ENCODE assay signal across 11 cellular contexts in genomic region chr17:2076461-2076984, GRCh38. TPM values are rescaled to one million over a fixed set of nuclear protein-coding genes. Genes with fewer than 3 reads are reported as not detected.
DNase-seq lines count a peak whose midpoint lies in the region; ATAC-seq and TF ChIP-seq lines count a peak whose summit lies in the region.
"Had no signal": no experiment of that assay in that cellular context is flagged by ENCODE, and none has a peak within 500 bp of the region (broad histone marks: within the 10 kb centered on the region; RNA-seq: fewer than 3 reads in every experiment).

No MANE protein-coding gene starts in this region.

- POLR2A ChIA-PET in A673 (lab: Charles Lee; ENCODE audit: low non-redundant PET): no interaction called here

- peaks cover 39% of the 10 kb centered on the region for H3K36me3 ChIP-seq in SJSA1
- peaks cover 0 to 75% (median 26%) of the 10 kb centered on the region in 6 donors for H3K36me3 ChIP-seq in spleen
- peaks cover 9% of the 10 kb centered on the region for H3K36me3 ChIP-seq in A673 (ENCODE audit: insufficient read depth, low read length, poor library complexity, severe bottlenecking)

- no peak for ATAC-seq in right cardiac atrium
- ATAC-seq: activated CD4-positive, CD25-positive, alpha-beta regulatory T cell treated with anti-CD3 and anti-CD28 coated beads, Interleukin-2, amount 50 U/mL, for 24 hours had no signal

- no peaks in the 10 kb centered on the region for H3K9me3 Mint-ChIP-seq in HFFc6
- H3K9me3 Mint-ChIP-seq: dendritic cell treated with granulocyte-macrophage colony-stimulating factor and Interleukin-4, amounts not matched to agents 40 ng/mL and 50 ng/mL, for 4 days; naive B cell had no signal

- no peak for DNase-seq in HFFc6
- peak; percentile 51 to 60 for DNase-seq in SJSA1 (ENCODE audit: low read depth in 1 of 2, low spot score in 2 of 2)
- DNase-seq in right cardiac atrium: peak in 2 of 3 donors; percentile 27 to 57
- DNase-seq in spleen: no peak
- DNase-seq in OCI-M1 (lab: John Stamatoyannopoulos, UW): no peak
- DNase-seq in UCSD-AML1 (lab: John Stamatoyannopoulos, UW; ENCODE audit: unreplicated experiment): no peak
- no peak for DNase-seq in A673 (ENCODE audit: low spot score)
- DNase-seq: activated gamma-delta T cell, naive B cell had no signal

- peak overlapping the region; percentile 47; the same call in 1 of the 2 replicates for H3K27ac ChIP-seq in SJSA1
- H3K27ac ChIP-seq in right cardiac atrium (ENCODE audit: low read length): peak overlapping the region; percentile 84
- H3K27ac ChIP-seq in spleen: peak overlapping the region in 7 of 8 donors; percentile 22 to 79 (median 70)
- no peak overlapping the region for H3K27ac ChIP-seq in A673 (ENCODE audit: low read depth, low read length, poor library complexity, severe bottlenecking)

- no TSS peak for BruUV-seq in A673 (replicated peaks; lab: Mats Ljungman, UMichigan)

- peaks cover 4% of the 10 kb centered on the region for H3K27me3 Mint-ChIP-seq in HFFc6 (ENCODE audit: insufficient read depth)
- H3K27me3 Mint-ChIP-seq: naive B cell had no signal

- peak overlapping the region; percentile 88 for H3K27ac Mint-ChIP-seq in HFFc6
- H3K27ac Mint-ChIP-seq: dendritic cell treated with granulocyte-macrophage colony-stimulating factor and Interleukin-4, amounts not matched to agents 40 ng/mL and 50 ng/mL, for 4 days had no signal

- H3K4me3 Mint-ChIP-seq in HFFc6: no peak overlapping the region
- H3K4me3 Mint-ChIP-seq: dendritic cell treated with granulocyte-macrophage colony-stimulating factor and Interleukin-4, amounts not matched to agents 40 ng/mL and 50 ng/mL, for 4 days had no signal

- TF ChIP-seq POLR2A in spleen (IDR thresholded peaks at IDR 0.05): no peak

- H3K4me1 ChIP-seq in SJSA1 (replicated peaks) (peaks cover 61% of the 10 kb centered on the region), right cardiac atrium (ENCODE audit: control insufficient read depth, insufficient read depth, low read length) (peaks cover 17% of the 10 kb centered on the region), spleen (peaks cover 10 to 64% (median 36%) of the 10 kb centered on the region in 6 donors), A673 (ENCODE audit: insufficient read depth, low read length, poor library complexity, severe bottlenecking) (no peaks in the 10 kb centered on the region)

- no peaks in the 10 kb centered on the region for H3K27me3 ChIP-seq in SJSA1 (replicated peaks)
- no peaks in the 10 kb centered on the region for H3K27me3 ChIP-seq in right cardiac atrium (ENCODE audit: control insufficient read depth, insufficient read depth)
- no peaks in the 10 kb centered on the region for H3K27me3 ChIP-seq in spleen (replicated peaks in 1 of 7)
- H3K27me3 ChIP-seq in A673 (replicated peaks; ENCODE audit: insufficient read depth, low read depth, low read length, poor library complexity): no peaks in the 10 kb centered on the region

- intact Hi-C loops in right cardiac atrium (cut with DNase I): no loop called here
- intact Hi-C loops in spleen (cut with DNase I; ENCODE audit: low total_unique reads): no loop called here
- intact Hi-C loops in A673 (cut with micrococcal nuclease; ENCODE audit: unreplicated experiment): no loop called here

- no peak for TF ChIP-seq CTCF in HFFc6 (IDR thresholded peaks at IDR 0.05)
- TF ChIP-seq CTCF in spleen (IDR thresholded peaks at IDR 0.05 in 8 of 11, conservative IDR thresholded peaks at IDR 0.05 in 3 of 11): no peak
- TF ChIP-seq CTCF in A673 (conservative IDR thresholded peaks at IDR 0.05; ENCODE audit: low read depth, low read length): no peak

- H3K9me3 ChIP-seq in SJSA1 (replicated peaks): no peaks in the 10 kb centered on the region
- H3K9me3 ChIP-seq in right cardiac atrium (ENCODE audit: control insufficient read depth, low read length): no peaks in the 10 kb centered on the region
- no peaks in the 10 kb centered on the region for H3K9me3 ChIP-seq in spleen
- no peaks in the 10 kb centered on the region for H3K9me3 ChIP-seq in A673 (ENCODE audit: low read depth, low read length, poor library complexity, severe bottlenecking)

- H3K4me3 ChIP-seq in SJSA1 (no peak overlapping the region), right cardiac atrium (ENCODE audit: low read length) (no peak overlapping the region), spleen (no peak overlapping the region), A673 (ENCODE audit: low read depth, low read length, poor library complexity, severe bottlenecking) (no peak overlapping the region)

- H3K4me1 Mint-ChIP-seq in HFFc6 (ENCODE audit: low read depth): peaks cover 60% of the 10 kb centered on the region

- CTCF ChIA-PET in A673 (lab: Charles Lee): no interaction called here

- peaks cover 49% of the 10 kb centered on the region for H3K36me3 Mint-ChIP-seq in HFFc6 (ENCODE audit: low read depth)

- 47% methylated on average over 12 of the region's 12 CpGs for WGBS in right cardiac atrium
- WGBS in spleen, 5 donors: 49 to 57% (median 57%) methylated on average over 10 to 12 of the region's 12 CpGs

RNA-seq across cellular contexts. Expression of gene HIC1, which starts 21.6 kb away (rescaled TPM):
- total RNA-seq in HFFc6 (2021; fragmentation: NEBNext Ultra II Directional; extraction: Animal tissue kit (Norgen Biotek cat#: 25700)): 10 to 100 TPM; 42.7 to 51.9 (median 48.0) TPM
- 28.8 and 31.3 TPM in 2 replicates for total RNA-seq in SJSA1 (2014; rRNA removed; shearing (Covaris generic))
- 10 to 100 TPM; 16.9 to 33.0 (median 24.7) TPM for total RNA-seq in right cardiac atrium
- polyA plus RNA-seq in right cardiac atrium: 10.3 TPM
- total RNA-seq in spleen: 10 to 100 TPM in 6 of 7 donors, 1 to 10 TPM in 1; 7.0 to 59.6 (median 23.3) TPM
- polyA plus RNA-seq in spleen: 1 to 10 TPM; 1.3 to 4.7 (median 2.6) TPM
- 0.84 and 1.5 TPM in 2 replicates for total RNA-seq in A673 (2021)

RNA-seq across cellular contexts. Expression of gene OVCA2, which starts 34.7 kb away (rescaled TPM):
- total RNA-seq in HFFc6 (2021; fragmentation: NEBNext Ultra II Directional; extraction: Animal tissue kit (Norgen Biotek cat#: 25700)): 10 to 100 TPM; 39.5 to 44.3 (median 41.7) TPM
- total RNA-seq in SJSA1 (2014; rRNA removed; shearing (Covaris generic)): 66.0 and 79.9 TPM in 2 replicates
- total RNA-seq in right cardiac atrium (10 to 100 TPM; 15.3 to 29.4 (median 20.5) TPM), spleen (10 to 100 TPM; 20.9 to 51.3 (median 28.9) TPM), A673 (2021) (30.7 and 33.1 TPM in 2 replicates)
- polyA plus RNA-seq in right cardiac atrium (35.6 TPM), spleen (10 to 100 TPM; 52.9 to 68.8 (median 66.4) TPM)

RNA-seq across cellular contexts. Expression of gene DPH1, which starts 46.6 kb away (rescaled TPM):
- total RNA-seq in HFFc6 (2021; fragmentation: NEBNext Ultra II Directional; extraction: Animal tissue kit (Norgen Biotek cat#: 25700)): 10 to 100 TPM; 65.9 to 81.6 (median 71.8) TPM
- 21.0 and 24.9 TPM in 2 replicates for total RNA-seq in SJSA1 (2014; rRNA removed; shearing (Covaris generic))
- total RNA-seq in right cardiac atrium (10 to 100 TPM; 24.7 to 30.7 (median 27.5) TPM), spleen (10 to 100 TPM; 38.3 to 58.5 (median 43.5) TPM), A673 (2021) (51.1 and 60.8 TPM in 2 replicates)
- polyA plus RNA-seq in right cardiac atrium (20.5 TPM), spleen (10 to 100 TPM; 20.6 to 37.9 (median 20.9) TPM)

RNA-seq across cellular contexts. Expression of gene RTN4RL1, which starts 51.4 kb away (rescaled TPM):
- under 1 TPM; 0.33 to 0.60 (median 0.39) TPM for total RNA-seq in HFFc6 (2021; fragmentation: NEBNext Ultra II Directional; extraction: Animal tissue kit (Norgen Biotek cat#: 25700))
- not detected in 2 replicates for total RNA-seq in SJSA1 (2014; rRNA removed; shearing (Covaris generic))
- total RNA-seq in right cardiac atrium (1 to 10 TPM; 3.9 to 5.7 (median 4.2) TPM), spleen (1 to 10 TPM in 5 of 7 donors, under 1 TPM in 2; 0.67 to 4.5 (median 2.1) TPM), A673 (2021) (0.80 and 1.0 TPM in 2 replicates)
- polyA plus RNA-seq in right cardiac atrium (5.4 TPM), spleen (under 1 TPM; 0.09 to 0.67 (median 0.26) TPM)

Comparison
In these comparisons a context has a peak if more than half of its experiments do, and no peak if none do; other contexts are left out.
1. DNase-seq: peak in SJSA1 (2 of 2) and right cardiac atrium (2 of 3); none in HFFc6 (single experiment), spleen (single experiment), OCI-M1 (single experiment), UCSD-AML1 (single experiment) and A673 (single experiment).